In the genomic region with DNA sequence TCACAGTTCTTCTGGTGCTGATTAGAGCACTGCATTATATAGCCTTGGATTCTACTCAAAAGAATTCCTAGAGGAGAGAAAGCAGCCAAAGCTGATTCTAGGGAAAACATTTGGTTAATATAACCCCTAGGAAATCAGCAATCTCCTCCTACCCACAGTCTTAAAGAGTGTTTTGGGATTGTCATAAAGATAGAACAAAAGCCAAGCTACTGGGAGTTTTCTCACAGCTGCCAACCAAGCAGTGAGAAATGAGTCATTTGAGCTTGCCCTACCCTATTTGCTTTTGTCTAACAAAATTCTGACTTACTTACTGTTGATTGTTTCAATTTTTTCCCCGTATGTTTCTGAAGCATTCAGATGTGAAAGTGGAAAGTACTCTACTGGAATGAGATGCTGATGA, we compare ENCODE assay signal across 26 cellular contexts.
DNase-seq lines count a peak whose midpoint lies in the region; ATAC-seq and TF ChIP-seq lines count a peak whose summit lies in the region.
"Had no signal": no experiment of that assay in that cellular context is flagged by ENCODE, and none has a peak within 500 bp of the region (broad histone marks: within the 10 kb centered on the region; RNA-seq: fewer than 3 reads in every experiment).

No MANE protein-coding gene starts in this region.

- H2AFZ ChIP-seq in parathyroid adenoma = peak overlapping the region; percentile 13
- H2AFZ ChIP-seq: GM23338 had no signal

- no peak overlapping the region for H3K4me2 ChIP-seq in parathyroid adenoma (ENCODE audit: low read length)
- H3K4me2 ChIP-seq: GM23338 had no signal

- DNase-seq in AG09309 (ENCODE audit: low read depth) (peak; percentile 7), RWPE1 (ENCODE audit: low spot score) (peak; percentile 4), fibroblast of peridontal ligament (ENCODE audit: extremely low read depth) (peak; percentile 55), hepatic stellate cell (ENCODE audit: low spot score) (no peak), SIG-M5 treated with dmso at 0.1 percent for 504 hours (lab: John Stamatoyannopoulos, UW; ENCODE audit: unreplicated experiment) (no peak), HAP-1 (ENCODE audit: low spot score in 2 of 2) (no peak)
- DNase-seq: ACHN; activated CD4-positive, alpha-beta memory T cell treated with anti-CD3 and anti-CD28 coated beads for 36 hours; amniotic stem cell; CD4-positive, alpha-beta T cell; cerebellar nuclear complex; DMS79; effector CD8-positive, alpha-beta T cell; lower lobe of right lung; naive thymus-derived CD8-positive, alpha-beta T cell; NCI-H1417; NCI-H2171 treated with DMSO at 0.1 percent for 48 hours; NCI-H748 treated with DMSO at 0.1 percent for 48 hours; OCI-M1; pancreas; SIG-M5; T-helper 17 cell; testis had no signal

- no peak overlapping the region for H3K9ac ChIP-seq in parathyroid adenoma

- in situ Hi-C loops in HAP-1 (cut with MboI; ENCODE audit: low sequenced_read_pairs) = no loop called here

- POLR2A ChIA-PET in RWPE1 (lab: Yijun Ruan, JAX; ENCODE audit: low non-redundant PET) = no interaction called here

- H3K4me1 ChIP-seq in parathyroid adenoma (no peaks in the 10 kb centered on the region), HAP-1 (no peaks in the 10 kb centered on the region)
- H3K4me1 ChIP-seq: lower lobe of right lung, pancreas, testis had no signal

- H3K79me2 ChIP-seq in parathyroid adenoma = no peaks in the 10 kb centered on the region

- H3K36me3 ChIP-seq in parathyroid adenoma (ENCODE audit: control insufficient read depth, insufficient read depth, low read length) (no peaks in the 10 kb centered on the region), HAP-1 (replicated peaks) (no peaks in the 10 kb centered on the region)
- H3K36me3 ChIP-seq: lower lobe of right lung, pancreas had no signal

- no peak for ATAC-seq in HG03521 (IDR thresholded peaks at IDR 0.05; ENCODE audit: unreplicated experiment)
- ATAC-seq: GM23338; lower lobe of right lung; naive thymus-derived CD8-positive, alpha-beta T cell; pancreas; T-helper 17 cell had no signal

- no peak overlapping the region for H3K4me3 ChIP-seq in AG09309 (ENCODE audit: control insufficient read depth, low read depth, low read length)
- no peak overlapping the region for H3K4me3 ChIP-seq in parathyroid adenoma (ENCODE audit: low read depth, low read length)
- H3K4me3 ChIP-seq in HAP-1 = no peak overlapping the region
- H3K4me3 ChIP-seq: GM23338, lower lobe of right lung, pancreas, testis had no signal

- CTCF ChIA-PET in RWPE1 (lab: Yijun Ruan, JAX) = interaction anchor here (0.7 to 1.5 kb wide), 3 partner anchors 23 to 483 kb away, joined by 3 to 5 read pairs (median 4); no protein-coding TSS in a partner anchor

- H3K27me3 ChIP-seq in parathyroid adenoma (ENCODE audit: control insufficient read depth, insufficient read depth, low read length) = no peaks in the 10 kb centered on the region
- no peaks in the 10 kb centered on the region; the same call in 1 of the 2 replicates for H3K27me3 ChIP-seq in HAP-1 (ENCODE audit: low read depth)
- H3K27me3 ChIP-seq: pancreas, testis had no signal

- no peak for TF ChIP-seq CTCF in AG09309 (IDR thresholded peaks at IDR 0.05; ENCODE audit: control insufficient read depth, insufficient read depth, low read depth, low read length, missing control alignments)
- no peak for TF ChIP-seq CTCF in RWPE1 (conservative IDR thresholded peaks at IDR 0.05; ENCODE audit: low read depth)
- no peak for TF ChIP-seq CTCF in parathyroid adenoma (IDR thresholded peaks at IDR 0.05)

- no peak overlapping the region for H3K27ac ChIP-seq in RWPE1
- no peak overlapping the region for H3K27ac ChIP-seq in parathyroid adenoma
- H3K27ac ChIP-seq: lower lobe of right lung, pancreas, testis had no signal

- no peaks in the 10 kb centered on the region for H3K9me3 ChIP-seq in parathyroid adenoma (ENCODE audit: control insufficient read depth, low read length)
- H3K9me3 ChIP-seq in HAP-1 = no peaks in the 10 kb centered on the region
- H3K9me3 ChIP-seq: lower lobe of right lung, pancreas, testis had no signal

Comparison
In these comparisons a context has a peak if more than half of its experiments do, and no peak if none do; other contexts are left out.
1. DNase-seq: peak in AG09309 (single experiment), RWPE1 (single experiment) and fibroblast of peridontal ligament (single experiment); none in hepatic stellate cell (single experiment), SIG-M5 treated with dmso at 0.1 percent for 504 hours (single experiment) and HAP-1 (0 of 2).